ENCODE assay signal across 1 cellular context in genomic region chr13:45628094-45628493, GRCh38.
TF ChIP-seq lines count a peak whose summit lies in the region.

No MANE protein-coding gene starts in this region.

TF ChIP-seq in GM23338, 12 proteins besides CTCF, POLR2A, EP300 and RAD21:
- TF ChIP-seq ZNF331 (CRISPR knock-in tag; IDR thresholded peaks at IDR 0.05; ENCODE audit: low read depth) = no peak
- TF ChIP-seq EZH2phosphoT487 (IDR thresholded peaks at IDR 0.05; ENCODE audit: unreplicated experiment) = no peak
- no peak for TF ChIP-seq ZNF462 (CRISPR knock-in tag; IDR thresholded peaks at IDR 0.05)
- no peak for TF ChIP-seq NANOG (IDR thresholded peaks at IDR 0.05; ENCODE audit: borderline replicate concordance)
- TF ChIP-seq ZNF114 (CRISPR knock-in tag; IDR thresholded peaks at IDR 0.05) = no peak
- TF ChIP-seq STAT1 (IDR thresholded peaks at IDR 0.05; ENCODE audit: unreplicated experiment) = no peak
- TF ChIP-seq REST (IDR thresholded peaks at IDR 0.05; ENCODE audit: unreplicated experiment) = no peak
- TF ChIP-seq CREB1 (CRISPR knock-in tag; IDR thresholded peaks at IDR 0.05; ENCODE audit: low read depth) = no peak
- no peak for TF ChIP-seq JUNB (IDR thresholded peaks at IDR 0.05; ENCODE audit: unreplicated experiment)
- TF ChIP-seq POLR2AphosphoS5 (IDR thresholded peaks at IDR 0.05; ENCODE audit: low read depth) = no peak
- TF ChIP-seq ETS1 (IDR thresholded peaks at IDR 0.05) = no peak
- no peak for TF ChIP-seq EZH2 (IDR thresholded peaks at IDR 0.05; ENCODE audit: low read depth, unreplicated experiment)
